In genomic region chrX:86002076-86002896, GRCh38 we compare ENCODE assay signal across 8 cellular contexts. TPM values are rescaled to one million over a fixed set of nuclear protein-coding genes. Genes with fewer than 3 reads are reported as not detected.
A peak's percentile ranks its signal among the peaks of the same experiment; 100 is the strongest.
DNase-seq lines count a peak whose midpoint lies in the region; ATAC-seq and TF ChIP-seq lines count a peak whose summit lies in the region.

No MANE protein-coding gene starts in this region.

- POLR2A ChIA-PET in T-cell (lab: Charles Lee), result no interaction called here

- no peak for TF ChIP-seq EP300 in ovary (IDR thresholded peaks at IDR 0.05)

- H3K27me3 ChIP-seq in ovary, result no peaks in the 10 kb centered on the region

- peaks cover 10% of the 10 kb centered on the region for H3K36me3 Mint-ChIP-seq in T-cell

- H3K9me3 ChIP-seq in ovary, result no peaks in the 10 kb centered on the region

- peak; percentile 30 for DNase-seq in CMK (ENCODE audit: low read depth)
- peak; percentile 51 for DNase-seq in H4 (ENCODE audit: low spot score)
- peak in 14 of 34 experiments; percentile 1 to 25 (median 3) for DNase-seq in T-cell
- peak; percentile 52 for DNase-seq in iPS-NIHi7 (ENCODE audit: extremely low spot score)
- no peak for DNase-seq in NCI-H2081 (lab: John Stamatoyannopoulos, UW)
- DNase-seq in epidermal melanocyte (ENCODE audit: insufficient read length, low spot score), result no peak
- no peak for DNase-seq in ovary

- no peak for TF ChIP-seq POLR2A in ovary (IDR thresholded peaks at IDR 0.05)

- CTCF ChIA-PET in T-cell (lab: Charles Lee), result no interaction called here

- peak in 3 of 4 experiments; percentile 23 to 52 (median 27) for ATAC-seq in T-cell (replicated peaks in 1 of 4)
- ATAC-seq in HG03108 (IDR thresholded peaks at IDR 0.05; ENCODE audit: unreplicated experiment), result no peak

- peak overlapping the region in 1 of 2 donors; percentile 6 for H3K27ac Mint-ChIP-seq in T-cell

- H3K27ac ChIP-seq in ovary, result no peak overlapping the region

- no peak overlapping the region for H3K4me3 ChIP-seq in ovary

- H3K9me3 Mint-ChIP-seq in T-cell, result no peaks in the 10 kb centered on the region

- no peak for TF ChIP-seq CTCF in ovary (IDR thresholded peaks at IDR 0.05)

- H3K4me1 ChIP-seq in ovary (ENCODE audit: insufficient read depth), result no peaks in the 10 kb centered on the region

- peak overlapping the region in 1 of 3 donors; percentile 48 for H3K4me3 Mint-ChIP-seq in T-cell

- intact Hi-C loops in ovary (cut with DNase I), result no loop called here

- 63 to 75% (median 64%) methylated on average over 12 of the region's 12 CpGs for WGBS in ovary, 3 donors

- no peaks in the 10 kb centered on the region for H3K36me3 ChIP-seq in ovary

- H3K4me1 Mint-ChIP-seq in T-cell, result peaks cover 40 to 59% (median 56%) of the 10 kb centered on the region in 3 donors

- H3K27me3 Mint-ChIP-seq in T-cell, result no peaks in the 10 kb centered on the region

RNA-seq across cellular contexts. Expression of gene CHM, which starts 45.1 kb away (rescaled TPM):
- total RNA-seq in H4 (2014; rRNA removed; shearing (Covaris generic)), result 12.6 and 18.9 TPM in 2 replicates
- 10 to 100 TPM; 10.5 to 16.8 (median 16.2) TPM for total RNA-seq in T-cell
- total RNA-seq in ovary, result 10 to 100 TPM; 12.7 to 23.9 (median 18.3) TPM
- polyA plus RNA-seq in ovary, result 1 to 10 TPM; 9.5 to 9.7 TPM

Comparison
In these comparisons a context has a peak if more than half of its experiments do, and no peak if none do; other contexts are left out.
1. DNase-seq: peak in CMK (single experiment), H4 (single experiment) and iPS-NIHi7 (single experiment); none in NCI-H2081 (0 of 2), epidermal melanocyte (single experiment) and ovary (0 of 5).